Comparison of ENCODE assay signal across 8 cellular contexts in the genomic region with DNA sequence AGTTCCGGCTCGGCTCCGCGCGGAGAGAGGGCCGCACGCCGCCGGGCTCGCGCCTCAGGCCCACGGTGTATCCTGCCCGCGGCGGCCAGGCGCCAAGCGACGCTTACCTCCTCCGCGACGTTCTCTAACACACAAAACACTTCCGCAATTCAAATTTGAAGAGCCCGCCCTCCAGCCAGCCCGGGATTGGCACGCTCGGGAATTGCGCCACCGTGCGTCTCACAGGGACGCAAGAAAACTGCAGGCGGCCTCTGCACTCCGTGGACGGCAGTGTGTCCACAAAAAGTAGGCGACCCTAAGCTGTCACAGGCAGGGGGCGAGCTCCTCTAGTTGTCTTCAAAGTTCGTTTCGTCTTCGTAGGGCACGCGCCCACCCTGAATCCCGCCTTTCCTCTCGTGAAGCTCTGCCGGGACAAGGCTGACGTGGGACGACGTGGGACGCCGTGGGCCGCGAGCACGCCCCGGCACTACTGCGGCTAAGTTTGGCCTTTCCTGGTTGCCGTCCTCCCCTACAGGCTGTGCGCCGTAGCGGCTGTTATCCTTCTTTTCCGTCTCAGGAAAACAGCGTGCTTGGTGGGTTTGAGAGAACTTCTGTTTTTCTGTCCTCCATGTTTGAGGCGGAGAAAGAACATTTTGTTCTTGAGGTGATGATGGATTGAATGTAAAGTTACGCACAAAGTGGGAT. TPM values are rescaled to one million over a fixed set of nuclear protein-coding genes. Genes with fewer than 3 reads are reported as not detected.
DNase-seq lines count a peak whose midpoint lies in the region; ATAC-seq and TF ChIP-seq lines count a peak whose summit lies in the region.

Gene MIS18BP1 (minus strand): TSS at position 133 of the 684 bp plus-strand sequence. CDS start 5,916 bp downstream, outside the sequence.

- TF ChIP-seq CTCF in C4-2B (conservative IDR thresholded peaks at IDR 0.05), result peak; percentile 93

- peaks cover 5% of the 10 kb centered on the region for H3K36me3 Mint-ChIP-seq in activated CD4-positive, alpha-beta T cell treated with anti-CD3 and anti-CD28 coated beads, Interleukin-2, amount 10 ng/mL, durations not matched to agents 24 days and 14 days (ENCODE audit: low read depth)

- peaks cover 10% of the 10 kb centered on the region for H3K9me3 Mint-ChIP-seq in activated CD4-positive, alpha-beta T cell treated with anti-CD3 and anti-CD28 coated beads, Interleukin-2, amount 10 ng/mL, durations not matched to agents 24 days and 14 days

- H3K4me1 Mint-ChIP-seq in activated CD4-positive, alpha-beta T cell treated with anti-CD3 and anti-CD28 coated beads, Interleukin-2, amount 10 ng/mL, durations not matched to agents 24 days and 14 days, result peaks cover 24% of the 10 kb centered on the region

- peak; percentile 95 for DNase-seq in NCI-H526 treated with DMSO at 0.1 percent for 48 hours (lab: John Stamatoyannopoulos, UW)
- DNase-seq in activated CD4-positive, alpha-beta T cell treated with anti-CD3 and anti-CD28 coated beads, Interleukin-2, amount 10 ng/mL, durations not matched to agents 24 days and 14 days, result peak; percentile 98
- peak; percentile 14 for DNase-seq in cortex of kidney (lab: John Stamatoyannopoulos, UW)
- DNase-seq in left colon, result peak; percentile 96 to 97
- peak; percentile 95 for DNase-seq in stimulated activated CD4-positive, alpha-beta T cell treated with anti-CD3 and anti-CD28 coated beads, Interleukin-1b, Interleukin-23, amount 100 ng/mL, for 48 hours

- peak within 1 kb of the TSS; percentile 98 for H3K27ac ChIP-seq in C4-2B

- intact Hi-C loops in activated CD4-positive, alpha-beta T cell treated with anti-CD3 and anti-CD28 coated beads, Interleukin-2, amount 10 ng/mL, durations not matched to agents 24 days and 14 days (cut with micrococcal nuclease), result loop anchor here (1.0 to 10.0 kb wide), 6 partner anchors 16 to 356 kb away; partner anchors contain the start of genes FANCM, KLHL28 and PRPF39
- intact Hi-C loops in left colon (cut with DNase I, micrococcal nuclease), result loop anchor here in 1 of 2 donors (10.0 kb wide), 1 partner anchor 118 kb away; the partner anchor contains the start of genes FANCM and FKBP3

- ATAC-seq in GM19328 (IDR thresholded peaks at IDR 0.05; ENCODE audit: unreplicated experiment), result peak; percentile 73
- peak; percentile 77 for ATAC-seq in HG03520 (IDR thresholded peaks at IDR 0.05; ENCODE audit: unreplicated experiment)
- peak; percentile 91 for ATAC-seq in left colon

- H3K27ac Mint-ChIP-seq in activated CD4-positive, alpha-beta T cell treated with anti-CD3 and anti-CD28 coated beads, Interleukin-2, amount 10 ng/mL, durations not matched to agents 24 days and 14 days, result peak within 1 kb of the TSS; percentile 99

- peak within 1 kb of the TSS; percentile 96 for H3K4me3 Mint-ChIP-seq in activated CD4-positive, alpha-beta T cell treated with anti-CD3 and anti-CD28 coated beads, Interleukin-2, amount 10 ng/mL, durations not matched to agents 24 days and 14 days

- H3K27me3 Mint-ChIP-seq in activated CD4-positive, alpha-beta T cell treated with anti-CD3 and anti-CD28 coated beads, Interleukin-2, amount 10 ng/mL, durations not matched to agents 24 days and 14 days, result peaks cover 2% of the 10 kb centered on the region

RNA-seq across cellular contexts. Expression of gene MIS18BP1, which starts in this region (rescaled TPM):
- total RNA-seq in activated CD4-positive, alpha-beta T cell treated with anti-CD3 and anti-CD28 coated beads, Interleukin-2, amount 10 ng/mL, durations not matched to agents 24 days and 14 days, result 58.9 and 67.1 TPM in 2 replicates
- total RNA-seq in left colon, result 10 to 100 TPM; 17.5 to 18.8 TPM

Comparison
In these comparisons a context has a peak if more than half of its experiments do, and no peak if none do; other contexts are left out.
1. Peak in every context shown above with its lines: DNase-seq, ATAC-seq and H3K27ac ChIP-seq.
2. DNase-seq: peak in every context shown above with its lines; median percentile 98 in activated CD4-positive, alpha-beta T cell treated with anti-CD3 and anti-CD28 coated beads, Interleukin-2, amount 10 ng/mL, durations not matched to agents 24 days and 14 days; 96 in left colon; 95 in NCI-H526 treated with DMSO at 0.1 percent for 48 hours; 95 in stimulated activated CD4-positive, alpha-beta T cell treated with anti-CD3 and anti-CD28 coated beads, Interleukin-1b, Interleukin-23, amount 100 ng/mL, for 48 hours; 14 in cortex of kidney.